Comparison of ENCODE assay signal across 1 cellular context in the genomic region with DNA sequence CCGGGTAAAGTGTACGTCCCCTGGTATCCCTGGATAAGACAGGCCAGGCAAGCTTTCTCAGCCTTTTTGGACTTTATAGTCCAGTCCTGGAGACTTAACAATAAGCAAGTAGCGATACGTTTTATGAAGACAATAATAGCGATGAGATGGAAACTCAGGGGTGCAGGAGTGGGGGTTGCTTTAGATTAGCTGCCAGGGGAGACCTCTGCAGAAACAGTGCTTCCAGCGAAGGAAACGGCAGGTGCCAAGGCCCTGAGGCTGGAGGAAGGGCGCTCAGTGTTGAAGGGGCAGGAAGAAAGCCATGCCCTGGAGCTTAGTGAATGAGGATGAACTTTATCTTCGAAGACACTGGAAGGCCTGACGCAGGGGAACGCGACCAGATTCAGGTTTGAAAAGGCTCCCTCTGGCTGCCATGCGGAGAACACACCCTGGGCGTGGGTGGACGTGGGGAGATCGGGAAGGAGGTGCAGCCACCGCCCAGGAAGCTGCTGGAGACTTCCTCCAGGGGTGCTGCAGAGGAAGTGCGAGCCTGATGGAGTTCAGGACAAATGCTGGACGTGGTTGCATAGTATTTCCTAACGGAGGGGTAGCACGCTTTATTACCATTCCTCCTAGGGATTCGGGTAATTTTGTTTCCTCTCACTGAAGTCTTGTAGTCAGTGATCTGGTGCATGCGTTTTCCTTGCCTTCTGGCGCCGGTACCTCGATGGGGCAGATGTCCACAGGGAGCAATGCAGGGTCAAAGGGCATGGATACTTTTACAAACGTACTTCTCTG.
TF ChIP-seq lines count a peak whose summit lies in the region.

No MANE protein-coding gene starts in this region.

TF ChIP-seq in HepG2, 621 proteins besides CTCF, POLR2A, EP300 and RAD21 (continued from another document and continues in another):
- TF ChIP-seq, protein P1, sequence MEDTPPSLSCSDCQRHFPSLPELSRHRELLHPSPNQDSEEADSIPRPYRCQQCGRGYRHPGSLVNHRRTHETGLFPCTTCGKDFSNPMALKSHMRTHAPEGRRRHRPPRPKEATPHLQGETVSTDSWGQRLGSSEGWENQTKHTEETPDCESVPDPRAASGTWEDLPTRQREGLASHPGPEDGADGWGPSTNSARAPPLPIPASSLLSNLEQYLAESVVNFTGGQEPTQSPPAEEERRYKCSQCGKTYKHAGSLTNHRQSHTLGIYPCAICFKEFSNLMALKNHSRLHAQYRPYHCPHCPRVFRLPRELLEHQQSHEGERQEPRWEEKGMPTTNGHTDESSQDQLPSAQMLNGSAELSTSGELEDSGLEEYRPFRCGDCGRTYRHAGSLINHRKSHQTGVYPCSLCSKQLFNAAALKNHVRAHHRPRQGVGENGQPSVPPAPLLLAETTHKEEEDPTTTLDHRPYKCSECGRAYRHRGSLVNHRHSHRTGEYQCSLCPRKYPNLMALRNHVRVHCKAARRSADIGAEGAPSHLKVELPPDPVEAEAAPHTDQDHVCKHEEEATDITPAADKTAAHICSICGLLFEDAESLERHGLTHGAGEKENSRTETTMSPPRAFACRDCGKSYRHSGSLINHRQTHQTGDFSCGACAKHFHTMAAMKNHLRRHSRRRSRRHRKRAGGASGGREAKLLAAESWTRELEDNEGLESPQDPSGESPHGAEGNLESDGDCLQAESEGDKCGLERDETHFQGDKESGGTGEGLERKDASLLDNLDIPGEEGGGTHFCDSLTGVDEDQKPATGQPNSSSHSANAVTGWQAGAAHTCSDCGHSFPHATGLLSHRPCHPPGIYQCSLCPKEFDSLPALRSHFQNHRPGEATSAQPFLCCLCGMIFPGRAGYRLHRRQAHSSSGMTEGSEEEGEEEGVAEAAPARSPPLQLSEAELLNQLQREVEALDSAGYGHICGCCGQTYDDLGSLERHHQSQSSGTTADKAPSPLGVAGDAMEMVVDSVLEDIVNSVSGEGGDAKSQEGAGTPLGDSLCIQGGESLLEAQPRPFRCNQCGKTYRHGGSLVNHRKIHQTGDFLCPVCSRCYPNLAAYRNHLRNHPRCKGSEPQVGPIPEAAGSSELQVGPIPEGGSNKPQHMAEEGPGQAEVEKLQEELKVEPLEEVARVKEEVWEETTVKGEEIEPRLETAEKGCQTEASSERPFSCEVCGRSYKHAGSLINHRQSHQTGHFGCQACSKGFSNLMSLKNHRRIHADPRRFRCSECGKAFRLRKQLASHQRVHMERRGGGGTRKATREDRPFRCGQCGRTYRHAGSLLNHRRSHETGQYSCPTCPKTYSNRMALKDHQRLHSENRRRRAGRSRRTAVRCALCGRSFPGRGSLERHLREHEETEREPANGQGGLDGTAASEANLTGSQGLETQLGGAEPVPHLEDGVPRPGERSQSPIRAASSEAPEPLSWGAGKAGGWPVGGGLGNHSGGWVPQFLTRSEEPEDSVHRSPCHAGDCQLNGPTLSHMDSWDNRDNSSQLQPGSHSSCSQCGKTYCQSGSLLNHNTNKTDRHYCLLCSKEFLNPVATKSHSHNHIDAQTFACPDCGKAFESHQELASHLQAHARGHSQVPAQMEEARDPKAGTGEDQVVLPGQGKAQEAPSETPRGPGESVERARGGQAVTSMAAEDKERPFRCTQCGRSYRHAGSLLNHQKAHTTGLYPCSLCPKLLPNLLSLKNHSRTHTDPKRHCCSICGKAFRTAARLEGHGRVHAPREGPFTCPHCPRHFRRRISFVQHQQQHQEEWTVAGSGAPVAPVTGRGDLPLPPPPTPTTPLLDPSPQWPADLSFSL (CRISPR knock-in tag; IDR thresholded peaks at IDR 0.05): no peak
- TF ChIP-seq, protein P2, sequence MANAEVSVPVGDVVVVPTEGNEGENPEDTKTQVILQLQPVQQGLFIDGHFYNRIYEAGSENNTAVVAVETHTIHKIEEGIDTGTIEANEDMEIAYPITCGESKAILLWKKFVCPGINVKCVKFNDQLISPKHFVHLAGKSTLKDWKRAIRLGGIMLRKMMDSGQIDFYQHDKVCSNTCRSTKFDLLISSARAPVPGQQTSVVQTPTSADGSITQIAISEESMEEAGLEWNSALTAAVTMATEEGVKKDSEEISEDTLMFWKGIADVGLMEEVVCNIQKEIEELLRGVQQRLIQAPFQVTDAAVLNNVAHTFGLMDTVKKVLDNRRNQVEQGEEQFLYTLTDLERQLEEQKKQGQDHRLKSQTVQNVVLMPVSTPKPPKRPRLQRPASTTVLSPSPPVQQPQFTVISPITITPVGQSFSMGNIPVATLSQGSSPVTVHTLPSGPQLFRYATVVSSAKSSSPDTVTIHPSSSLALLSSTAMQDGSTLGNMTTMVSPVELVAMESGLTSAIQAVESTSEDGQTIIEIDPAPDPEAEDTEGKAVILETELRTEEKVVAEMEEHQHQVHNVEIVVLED (CRISPR knock-in tag; IDR thresholded peaks at IDR 0.05; ENCODE audit: borderline replicate concordance): peak; percentile 56; the same call in 1 of the 2 replicates
- TF ChIP-seq ZNF3 (CRISPR knock-in tag; IDR thresholded peaks at IDR 0.05) (no peak), ZNF180 (CRISPR knock-in tag; IDR thresholded peaks at IDR 0.05; ENCODE audit: borderline replicate concordance, low read depth) (no peak), NFRKB (IDR thresholded peaks at IDR 0.05) (no peak), NR2C2 (CRISPR knock-in tag; IDR thresholded peaks at IDR 0.05; ENCODE audit: borderline replicate concordance) (peak; percentile 76), ZNF160 (CRISPR knock-in tag; IDR thresholded peaks at IDR 0.05) (peak; percentile 73; the same call in 1 of the 2 replicates), ZSCAN25 (CRISPR knock-in tag; IDR thresholded peaks at IDR 0.05) (no peak), RNF2 (conservative IDR thresholded peaks at IDR 0.05; ENCODE audit: low read depth) (no peak), ZNF33B (CRISPR knock-in tag; IDR thresholded peaks at IDR 0.05) (no peak), FOXO1 (CRISPR knock-in tag; IDR thresholded peaks at IDR 0.05) (peak; percentile 14; the same call in 1 of the 2 replicates), RFX1 (IDR thresholded peaks at IDR 0.05) (no peak), TBX2 (CRISPR knock-in tag; IDR thresholded peaks at IDR 0.05; ENCODE audit: borderline replicate concordance) (peak; percentile 51; the same call in 1 of the 2 replicates), SRSF4 (IDR thresholded peaks at IDR 0.05; ENCODE audit: low read depth, low read length, poor library complexity, severe bottlenecking) (no peak), GABPB1 (CRISPR knock-in tag; IDR thresholded peaks at IDR 0.05) (peak; percentile 46; the same call in 1 of the 2 replicates), XRCC5 (optimal IDR thresholded peaks at IDR 0.05; ENCODE audit: low read length) (peak; percentile 88), CCAR2 (optimal IDR thresholded peaks at IDR 0.05; ENCODE audit: low read depth, low read length) (no peak), TEAD2 (CRISPR knock-in tag; IDR thresholded peaks at IDR 0.05) (no peak), CBX5 (CRISPR knock-in tag; IDR thresholded peaks at IDR 0.05; ENCODE audit: borderline replicate concordance) (no peak), ZNF564 (CRISPR knock-in tag; IDR thresholded peaks at IDR 0.05) (no peak; the same call in 1 of the 2 replicates), MED1 (CRISPR knock-in tag; IDR thresholded peaks at IDR 0.05) (peak; percentile 66), CC2D1A (CRISPR knock-in tag; IDR thresholded peaks at IDR 0.05) (no peak), ARNT2 (CRISPR knock-in tag; IDR thresholded peaks at IDR 0.05; ENCODE audit: low read depth) (0 out of 2 replicates have a peak, but pooled peaks have one; percentile 32)
- TF ChIP-seq, protein P3, sequence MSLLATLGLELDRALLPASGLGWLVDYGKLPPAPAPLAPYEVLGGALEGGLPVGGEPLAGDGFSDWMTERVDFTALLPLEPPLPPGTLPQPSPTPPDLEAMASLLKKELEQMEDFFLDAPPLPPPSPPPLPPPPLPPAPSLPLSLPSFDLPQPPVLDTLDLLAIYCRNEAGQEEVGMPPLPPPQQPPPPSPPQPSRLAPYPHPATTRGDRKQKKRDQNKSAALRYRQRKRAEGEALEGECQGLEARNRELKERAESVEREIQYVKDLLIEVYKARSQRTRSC (CRISPR knock-in tag; IDR thresholded peaks at IDR 0.05; ENCODE audit: low read depth): no peak
- TF ChIP-seq, protein P4, sequence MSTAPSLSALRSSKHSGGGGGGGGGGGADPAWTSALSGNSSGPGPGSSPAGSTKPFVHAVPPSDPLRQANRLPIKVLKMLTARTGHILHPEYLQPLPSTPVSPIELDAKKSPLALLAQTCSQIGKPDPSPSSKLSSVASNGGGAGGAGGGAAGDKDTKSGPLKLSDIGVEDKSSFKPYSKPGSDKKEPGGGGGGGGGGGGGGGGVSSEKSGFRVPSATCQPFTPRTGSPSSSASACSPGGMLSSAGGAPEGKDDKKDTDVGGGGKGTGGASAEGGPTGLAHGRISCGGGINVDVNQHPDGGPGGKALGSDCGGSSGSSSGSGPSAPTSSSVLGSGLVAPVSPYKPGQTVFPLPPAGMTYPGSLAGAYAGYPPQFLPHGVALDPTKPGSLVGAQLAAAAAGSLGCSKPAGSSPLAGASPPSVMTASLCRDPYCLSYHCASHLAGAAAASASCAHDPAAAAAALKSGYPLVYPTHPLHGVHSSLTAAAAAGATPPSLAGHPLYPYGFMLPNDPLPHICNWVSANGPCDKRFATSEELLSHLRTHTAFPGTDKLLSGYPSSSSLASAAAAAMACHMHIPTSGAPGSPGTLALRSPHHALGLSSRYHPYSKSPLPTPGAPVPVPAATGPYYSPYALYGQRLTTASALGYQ (CRISPR knock-in tag; IDR thresholded peaks at IDR 0.05): no peak
- TF ChIP-seq, protein P5, sequence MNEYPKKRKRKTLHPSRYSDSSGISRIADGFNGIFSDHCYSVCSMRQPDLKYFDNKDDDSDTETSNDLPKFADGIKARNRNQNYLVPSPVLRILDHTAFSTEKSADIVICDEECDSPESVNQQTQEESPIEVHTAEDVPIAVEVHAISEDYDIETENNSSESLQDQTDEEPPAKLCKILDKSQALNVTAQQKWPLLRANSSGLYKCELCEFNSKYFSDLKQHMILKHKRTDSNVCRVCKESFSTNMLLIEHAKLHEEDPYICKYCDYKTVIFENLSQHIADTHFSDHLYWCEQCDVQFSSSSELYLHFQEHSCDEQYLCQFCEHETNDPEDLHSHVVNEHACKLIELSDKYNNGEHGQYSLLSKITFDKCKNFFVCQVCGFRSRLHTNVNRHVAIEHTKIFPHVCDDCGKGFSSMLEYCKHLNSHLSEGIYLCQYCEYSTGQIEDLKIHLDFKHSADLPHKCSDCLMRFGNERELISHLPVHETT (CRISPR knock-in tag; conservative IDR thresholded peaks at IDR 0.05): no peak
- TF ChIP-seq, protein P6, sequence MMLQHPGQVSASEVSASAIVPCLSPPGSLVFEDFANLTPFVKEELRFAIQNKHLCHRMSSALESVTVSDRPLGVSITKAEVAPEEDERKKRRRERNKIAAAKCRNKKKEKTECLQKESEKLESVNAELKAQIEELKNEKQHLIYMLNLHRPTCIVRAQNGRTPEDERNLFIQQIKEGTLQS (CRISPR knock-in tag; IDR thresholded peaks at IDR 0.05): no peak
- TF ChIP-seq, protein P7, sequence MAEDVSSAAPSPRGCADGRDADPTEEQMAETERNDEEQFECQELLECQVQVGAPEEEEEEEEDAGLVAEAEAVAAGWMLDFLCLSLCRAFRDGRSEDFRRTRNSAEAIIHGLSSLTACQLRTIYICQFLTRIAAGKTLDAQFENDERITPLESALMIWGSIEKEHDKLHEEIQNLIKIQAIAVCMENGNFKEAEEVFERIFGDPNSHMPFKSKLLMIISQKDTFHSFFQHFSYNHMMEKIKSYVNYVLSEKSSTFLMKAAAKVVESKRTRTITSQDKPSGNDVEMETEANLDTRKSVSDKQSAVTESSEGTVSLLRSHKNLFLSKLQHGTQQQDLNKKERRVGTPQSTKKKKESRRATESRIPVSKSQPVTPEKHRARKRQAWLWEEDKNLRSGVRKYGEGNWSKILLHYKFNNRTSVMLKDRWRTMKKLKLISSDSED (CRISPR knock-in tag; IDR thresholded peaks at IDR 0.05): no peak
- TF ChIP-seq, protein P8, sequence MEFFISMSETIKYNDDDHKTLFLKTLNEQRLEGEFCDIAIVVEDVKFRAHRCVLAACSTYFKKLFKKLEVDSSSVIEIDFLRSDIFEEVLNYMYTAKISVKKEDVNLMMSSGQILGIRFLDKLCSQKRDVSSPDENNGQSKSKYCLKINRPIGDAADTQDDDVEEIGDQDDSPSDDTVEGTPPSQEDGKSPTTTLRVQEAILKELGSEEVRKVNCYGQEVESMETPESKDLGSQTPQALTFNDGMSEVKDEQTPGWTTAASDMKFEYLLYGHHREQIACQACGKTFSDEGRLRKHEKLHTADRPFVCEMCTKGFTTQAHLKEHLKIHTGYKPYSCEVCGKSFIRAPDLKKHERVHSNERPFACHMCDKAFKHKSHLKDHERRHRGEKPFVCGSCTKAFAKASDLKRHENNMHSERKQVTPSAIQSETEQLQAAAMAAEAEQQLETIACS (CRISPR knock-in tag; IDR thresholded peaks at IDR 0.05): no peak
- TF ChIP-seq, protein P9, sequence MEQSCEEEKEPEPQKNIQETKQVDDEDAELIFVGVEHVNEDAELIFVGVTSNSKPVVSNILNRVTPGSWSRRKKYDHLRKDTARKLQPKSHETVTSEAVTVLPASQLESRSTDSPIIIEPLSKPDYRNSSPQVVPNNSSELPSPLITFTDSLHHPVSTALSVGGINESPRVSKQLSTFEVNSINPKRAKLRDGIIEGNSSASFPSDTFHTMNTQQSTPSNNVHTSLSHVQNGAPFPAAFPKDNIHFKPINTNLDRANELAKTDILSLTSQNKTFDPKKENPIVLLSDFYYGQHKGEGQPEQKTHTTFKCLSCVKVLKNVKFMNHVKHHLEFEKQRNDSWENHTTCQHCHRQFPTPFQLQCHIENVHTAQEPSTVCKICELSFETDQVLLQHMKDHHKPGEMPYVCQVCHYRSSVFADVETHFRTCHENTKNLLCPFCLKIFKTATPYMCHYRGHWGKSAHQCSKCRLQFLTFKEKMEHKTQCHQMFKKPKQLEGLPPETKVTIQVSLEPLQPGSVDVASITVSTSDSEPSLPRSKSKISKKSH (CRISPR knock-in tag; IDR thresholded peaks at IDR 0.05; ENCODE audit: borderline replicate concordance): peak; percentile 49; the same call in 1 of the 2 replicates
- TF ChIP-seq, protein P10, sequence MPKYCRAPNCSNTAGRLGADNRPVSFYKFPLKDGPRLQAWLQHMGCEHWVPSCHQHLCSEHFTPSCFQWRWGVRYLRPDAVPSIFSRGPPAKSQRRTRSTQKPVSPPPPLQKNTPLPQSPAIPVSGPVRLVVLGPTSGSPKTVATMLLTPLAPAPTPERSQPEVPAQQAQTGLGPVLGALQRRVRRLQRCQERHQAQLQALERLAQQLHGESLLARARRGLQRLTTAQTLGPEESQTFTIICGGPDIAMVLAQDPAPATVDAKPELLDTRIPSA (CRISPR knock-in tag; IDR thresholded peaks at IDR 0.05; ENCODE audit: borderline replicate concordance): 0 out of 2 replicates have a peak, but pooled peaks have one; percentile 14
- TF ChIP-seq, protein P11, sequence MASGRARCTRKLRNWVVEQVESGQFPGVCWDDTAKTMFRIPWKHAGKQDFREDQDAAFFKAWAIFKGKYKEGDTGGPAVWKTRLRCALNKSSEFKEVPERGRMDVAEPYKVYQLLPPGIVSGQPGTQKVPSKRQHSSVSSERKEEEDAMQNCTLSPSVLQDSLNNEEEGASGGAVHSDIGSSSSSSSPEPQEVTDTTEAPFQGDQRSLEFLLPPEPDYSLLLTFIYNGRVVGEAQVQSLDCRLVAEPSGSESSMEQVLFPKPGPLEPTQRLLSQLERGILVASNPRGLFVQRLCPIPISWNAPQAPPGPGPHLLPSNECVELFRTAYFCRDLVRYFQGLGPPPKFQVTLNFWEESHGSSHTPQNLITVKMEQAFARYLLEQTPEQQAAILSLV (CRISPR knock-in tag; IDR thresholded peaks at IDR 0.05; ENCODE audit: borderline replicate concordance): 0 out of 2 replicates have a peak, but pooled peaks have one; percentile 69
- TF ChIP-seq, protein P12, sequence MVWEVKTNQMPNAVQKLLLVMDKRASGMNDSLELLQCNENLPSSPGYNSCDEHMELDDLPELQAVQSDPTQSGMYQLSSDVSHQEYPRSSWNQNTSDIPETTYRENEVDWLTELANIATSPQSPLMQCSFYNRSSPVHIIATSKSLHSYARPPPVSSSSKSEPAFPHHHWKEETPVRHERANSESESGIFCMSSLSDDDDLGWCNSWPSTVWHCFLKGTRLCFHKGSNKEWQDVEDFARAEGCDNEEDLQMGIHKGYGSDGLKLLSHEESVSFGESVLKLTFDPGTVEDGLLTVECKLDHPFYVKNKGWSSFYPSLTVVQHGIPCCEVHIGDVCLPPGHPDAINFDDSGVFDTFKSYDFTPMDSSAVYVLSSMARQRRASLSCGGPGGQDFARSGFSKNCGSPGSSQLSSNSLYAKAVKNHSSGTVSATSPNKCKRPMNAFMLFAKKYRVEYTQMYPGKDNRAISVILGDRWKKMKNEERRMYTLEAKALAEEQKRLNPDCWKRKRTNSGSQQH (CRISPR knock-in tag; IDR thresholded peaks at IDR 0.05; ENCODE audit: low read depth): no peak
